In genomic region chr1:905071-905749, GRCh38 we compare ENCODE assay signal across 1 cellular context.
A peak's percentile ranks its signal among the peaks of the same experiment; 100 is the strongest.
TF ChIP-seq lines count a peak whose summit lies in the region.

No MANE protein-coding gene starts in this region.

TF ChIP-seq in K562, 482 proteins besides CTCF, POLR2A, EP300 and RAD21 (continued from another document):
- TF ChIP-seq E2F6 (IDR thresholded peaks at IDR 0.05; ENCODE audit: borderline replicate concordance in 1 of 2, extremely low read depth in 1 of 2, insufficient read depth in 1 of 2, insufficient read length in 1 of 2, low read depth in 1 of 2, low read length in 1 of 2, poor library complexity in 1 of 2, severe bottlenecking in 1 of 2): peak in 1 of 2 experiments; percentile 39
